Comparison of ENCODE assay signal across 8 cellular contexts in the genomic region with DNA sequence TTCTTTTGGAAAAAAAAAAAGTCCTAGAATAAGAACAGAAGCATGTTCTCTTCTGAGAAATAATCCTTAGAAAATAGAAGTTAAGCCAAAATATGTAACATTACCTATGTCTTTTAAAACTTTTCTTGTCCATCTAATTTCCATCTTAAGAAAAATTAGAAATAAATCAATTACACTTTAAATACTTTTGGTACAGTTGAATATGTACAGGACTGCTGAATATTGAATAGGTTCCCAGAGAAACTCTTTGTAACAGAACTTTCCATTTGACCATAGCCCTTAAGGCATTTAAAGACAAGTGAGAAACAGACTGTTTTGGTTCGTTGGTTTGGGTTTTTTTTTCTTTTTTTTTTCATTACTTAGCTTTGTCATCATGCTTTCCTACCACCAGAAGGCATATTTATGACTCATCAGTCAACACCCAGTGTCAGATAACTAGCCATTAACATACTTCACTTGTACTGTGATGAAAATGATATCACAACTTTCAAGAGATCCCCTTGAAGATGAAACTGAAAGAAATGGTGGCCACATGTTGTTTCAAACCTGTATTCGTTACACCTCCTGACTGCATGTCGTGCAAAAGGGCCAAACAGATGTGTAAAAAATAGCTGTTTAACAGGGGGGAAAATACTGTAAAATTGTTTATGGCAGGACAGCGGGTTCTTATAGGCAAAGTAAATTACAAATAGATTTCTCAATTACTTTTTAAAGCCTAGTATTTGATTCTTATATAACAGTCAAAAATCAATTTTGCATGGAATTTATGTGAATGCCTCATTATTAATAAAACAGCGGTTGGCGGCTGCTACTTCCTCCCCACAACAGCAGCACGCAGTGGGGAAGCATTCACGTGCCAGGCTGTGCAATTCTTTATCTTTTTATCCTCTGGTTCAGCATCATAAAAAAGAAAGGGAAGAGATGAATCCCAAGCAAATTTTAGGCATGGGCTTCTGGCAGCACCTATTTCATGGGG.
DNase-seq lines count a peak whose midpoint lies in the region; ATAC-seq and TF ChIP-seq lines count a peak whose summit lies in the region.

No MANE protein-coding gene starts in this region.

- H3K9me3 ChIP-seq in tibial artery: no peaks in the 10 kb centered on the region
- no peaks in the 10 kb centered on the region for H3K9me3 ChIP-seq in upper lobe of right lung
- H3K9me3 ChIP-seq in aorta (ENCODE audit: control insufficient read depth, low read length): peaks cover 1% of the 10 kb centered on the region

- H3K27me3 ChIP-seq in tibial artery (no peaks in the 10 kb centered on the region), upper lobe of right lung (no peaks in the 10 kb centered on the region), aorta (ENCODE audit: control insufficient read depth in 1 of 2, insufficient read depth in 2 of 2, low read length in 1 of 2) (peaks cover 0 to 2% of the 10 kb centered on the region in 2 donors)

- intact Hi-C loops in tibial artery (cut with DNase I; ENCODE audit: low total_unique reads): no loop called here
- intact Hi-C loops in upper lobe of right lung (cut with DNase I): no loop called here
- intact Hi-C loops in aorta (cut with DNase I): no loop called here

- H3K36me3 ChIP-seq in tibial artery (no peaks in the 10 kb centered on the region), upper lobe of right lung (no peaks in the 10 kb centered on the region), aorta (ENCODE audit: control insufficient read depth in 1 of 2, insufficient read depth in 2 of 2, low read length in 1 of 2) (no peaks in the 10 kb centered on the region)

- ATAC-seq in upper lobe of right lung: no peak
- no peak for ATAC-seq in aorta (ENCODE audit: low FRiP score)

- TF ChIP-seq CTCF in HFF-Myc (IDR thresholded peaks at IDR 0.05; ENCODE audit: low read depth, low read length, missing control alignments) (no peak), tibial artery (IDR thresholded peaks at IDR 0.05) (no peak), upper lobe of right lung (IDR thresholded peaks at IDR 0.05) (no peak)

- H3K4me3 ChIP-seq in HFF-Myc (replicated peaks; ENCODE audit: low read depth, low read length) (no peak overlapping the region), tibial artery (no peak overlapping the region), upper lobe of right lung (no peak overlapping the region), aorta (ENCODE audit: low read length in 2 of 2) (no peak overlapping the region)

- WGBS in aorta, 2 donors: 55 to 58% methylated on average over 8 of the region's 8 CpGs

- H3K4me1 ChIP-seq in tibial artery: no peaks in the 10 kb centered on the region
- no peaks in the 10 kb centered on the region for H3K4me1 ChIP-seq in upper lobe of right lung
- H3K4me1 ChIP-seq in aorta (ENCODE audit: control insufficient read depth in 1 of 2, insufficient read depth in 2 of 2, low read length in 2 of 2): no peaks in the 10 kb centered on the region

- H3K27ac ChIP-seq in tibial artery (no peak overlapping the region), upper lobe of right lung (no peak overlapping the region), aorta (ENCODE audit: low read depth in 1 of 2, low read length in 2 of 2) (no peak overlapping the region)

- DNase-seq in stimulated activated CD4-positive, alpha-beta T cell treated with anti-CD3 and anti-CD28 coated beads, Interleukin-15, amount 100 ng/mL, for 24 hours: peak; percentile 20
- no peak for DNase-seq in stimulated activated CD4-positive, alpha-beta T cell treated with anti-CD3 and anti-CD28 coated beads, Interleukin-4, amount 100 ng/mL, for 1 hour
- peak; percentile 12 for DNase-seq in HFF-Myc (ENCODE audit: extremely low read depth, low read depth)
- DNase-seq in NCI-H146 treated with DMSO at 0.1 percent for 48 hours (lab: John Stamatoyannopoulos, UW; ENCODE audit: unreplicated experiment): peak; percentile 52
- peak; percentile 47 to 59 for DNase-seq in dermis microvascular lymphatic vessel endothelial cell (ENCODE audit: low read depth in 2 of 2)
- DNase-seq in tibial artery: no peak
- no peak for DNase-seq in upper lobe of right lung
- DNase-seq in aorta: no peak

Comparison
In these comparisons a context has a peak if more than half of its experiments do, and no peak if none do; other contexts are left out.
1. DNase-seq: peak in stimulated activated CD4-positive, alpha-beta T cell treated with anti-CD3 and anti-CD28 coated beads, Interleukin-15, amount 100 ng/mL, for 24 hours (single experiment), HFF-Myc (single experiment), NCI-H146 treated with DMSO at 0.1 percent for 48 hours (single experiment) and dermis microvascular lymphatic vessel endothelial cell (2 of 2); none in stimulated activated CD4-positive, alpha-beta T cell treated with anti-CD3 and anti-CD28 coated beads, Interleukin-4, amount 100 ng/mL, for 1 hour (single experiment), tibial artery (0 of 2), upper lobe of right lung (single experiment) and aorta (0 of 2).